Comparison of ENCODE assay signal across 25 cellular contexts in the genomic region with DNA sequence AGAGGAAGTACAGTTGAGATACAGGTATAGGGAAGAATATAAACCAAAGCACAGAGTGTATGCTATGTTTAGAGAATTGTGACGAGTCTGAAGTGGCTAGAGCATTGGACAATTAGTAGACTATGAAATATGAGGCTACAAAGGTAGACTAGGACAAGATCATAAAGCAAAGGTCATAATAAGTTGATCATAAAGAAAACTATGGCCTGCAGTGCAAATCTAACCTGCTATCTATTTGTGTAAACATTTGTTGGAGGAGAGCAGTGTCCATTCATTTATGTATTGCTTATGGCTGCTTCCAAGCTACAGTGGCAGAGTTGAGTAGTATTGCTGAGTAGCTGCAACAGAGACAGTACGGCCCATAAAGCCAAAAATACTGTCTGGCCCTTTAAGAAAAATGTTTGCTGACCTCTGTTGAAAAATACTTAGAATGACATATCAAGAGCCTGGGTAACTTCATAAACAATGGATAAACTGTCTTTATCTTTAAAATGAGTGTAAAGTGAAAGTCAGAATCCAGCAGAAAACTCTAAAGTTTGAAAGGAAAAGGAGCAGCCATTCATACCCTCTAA. TPM values are rescaled to one million over a fixed set of nuclear protein-coding genes. Genes with fewer than 3 reads are reported as not detected.
"Had no signal": no experiment of that assay in that cellular context is flagged by ENCODE, and none has a peak within 500 bp of the region (broad histone marks: within the 10 kb centered on the region; RNA-seq: fewer than 3 reads in every experiment).

No MANE protein-coding gene starts in this region.

- H3K27ac Mint-ChIP-seq: activated CD8-positive, alpha-beta T cell treated with anti-CD3 and anti-CD28 coated beads, Interleukin-2, amount 10 ng/mL, durations not matched to agents 7 days and 5 days; activated naive CD4-positive, alpha-beta T cell treated with anti-CD3 and anti-CD28 coated beads, Interleukin-2, amount 50 U/mL, for 72 hours; activated T-cell treated with anti-CD3 and anti-CD28 coated beads, Interleukin-2, amount 50 U/mL, for 72 hours; mesothelial cell of epicardium; neural progenitor cell; T-helper 1 cell treated with Interleukin-12 subunit alpha and Interleukin-12 subunit beta and Interleukin-4 antibody, amounts not matched to agents 30 μg/mL and 1 μg/mL, for 36 hours had no signal

- H3K27me3 ChIP-seq: gastrocnemius medialis, neural progenitor cell, ovary, stomach, testis, upper lobe of left lung had no signal

- H3K4me1 ChIP-seq: gastrocnemius medialis, heart right ventricle, neural progenitor cell, spleen, testis, upper lobe of left lung had no signal

- H3K9me3 ChIP-seq: gastrocnemius medialis, ovary, spleen, stomach, testis, upper lobe of left lung had no signal

- H3K9me3 Mint-ChIP-seq: activated naive CD4-positive, alpha-beta T cell treated with anti-CD3 and anti-CD28 coated beads, Interleukin-2, amount 50 U/mL, for 72 hours; activated T-cell treated with anti-CD3 and anti-CD28 coated beads, Interleukin-2, amount 50 U/mL, for 72 hours; neural progenitor cell; T-helper 1 cell treated with Interleukin-12 subunit alpha and Interleukin-12 subunit beta and Interleukin-4 antibody, amounts not matched to agents 30 μg/mL and 1 μg/mL, for 36 hours had no signal

- H3K27ac ChIP-seq: gastrocnemius medialis, heart right ventricle, neural progenitor cell, ovary, spleen, stomach, testis, upper lobe of left lung had no signal

- H3K36me3 ChIP-seq: gastrocnemius medialis, heart right ventricle, neural progenitor cell, ovary, spleen, stomach, upper lobe of left lung had no signal

- DNase-seq: activated CD4-positive, alpha-beta T cell treated with anti-CD3 and anti-CD28 coated beads for 4 hours; activated CD8-positive, alpha-beta memory T cell treated with anti-CD3 and anti-CD28 coated beads, Interleukin-2, amount 50 U/mL, for 4 hours; activated CD8-positive, alpha-beta T cell treated with anti-CD3 and anti-CD28 coated beads, Interleukin-2, amount 10 ng/mL, durations not matched to agents 7 days and 5 days; activated gamma-delta T cell; activated T-cell treated with anti-CD3 and anti-CD28 coated beads, Interleukin-2, amount 50 U/mL, for 72 hours; central memory CD4-positive, alpha-beta T cell; cortex of kidney; effector CD4-positive, alpha-beta T cell; gastrocnemius medialis; heart right ventricle; left cardiac atrium; naive B cell; ovary; spleen; stomach; testis; upper lobe of left lung had no signal

- H3K4me3 ChIP-seq: gastrocnemius medialis, heart right ventricle, lung, neural progenitor cell, ovary, spleen, stomach, testis, upper lobe of left lung had no signal

- H3K4me1 Mint-ChIP-seq: mesothelial cell of epicardium, naive B cell, neural progenitor cell had no signal

- H3K4me3 Mint-ChIP-seq: activated CD8-positive, alpha-beta T cell treated with anti-CD3 and anti-CD28 coated beads, Interleukin-2, amount 10 ng/mL, durations not matched to agents 7 days and 5 days; activated T-cell treated with anti-CD3 and anti-CD28 coated beads, Interleukin-2, amount 50 U/mL, for 72 hours; mesothelial cell of epicardium; naive B cell; neural progenitor cell; T-helper 1 cell treated with Interleukin-12 subunit alpha and Interleukin-12 subunit beta and Interleukin-4 antibody, amounts not matched to agents 30 μg/mL and 1 μg/mL, for 36 hours had no signal

- ATAC-seq: activated CD8-positive, alpha-beta T cell treated with anti-CD3 and anti-CD28 coated beads, Interleukin-2, amount 10 ng/mL, durations not matched to agents 7 days and 5 days; activated naive CD4-positive, alpha-beta T cell treated with anti-CD3 and anti-CD28 coated beads, Interleukin-2, amount 50 U/mL, for 72 hours; gastrocnemius medialis; heart right ventricle; left cardiac atrium; sciatic nerve had no signal

- H3K36me3 Mint-ChIP-seq: activated naive CD4-positive, alpha-beta T cell treated with anti-CD3 and anti-CD28 coated beads, Interleukin-2, amount 50 U/mL, for 72 hours; mesothelial cell of epicardium; naive B cell; neural progenitor cell had no signal

RNA-seq across cellular contexts. Expression of a gene that starts 14.5 kb away (rescaled TPM):
- total RNA-seq: activated CD8-positive, alpha-beta T cell treated with anti-CD3 and anti-CD28 coated beads, Interleukin-2, amount 10 ng/mL, durations not matched to agents 7 days and 5 days; activated naive CD4-positive, alpha-beta T cell treated with anti-CD3 and anti-CD28 coated beads, Interleukin-2, amount 50 U/mL, for 72 hours; activated T-cell treated with anti-CD3 and anti-CD28 coated beads, Interleukin-2, amount 50 U/mL, for 72 hours; endothelial cell of umbilical vein; left cardiac atrium; lung; mesothelial cell of epicardium; ovary; pulmonary artery endothelial cell; sciatic nerve; spleen; stomach; upper lobe of left lung had no signal
- polyA plus RNA-seq: endothelial cell of umbilical vein, heart right ventricle, lung, ovary, spleen, stomach had no signal

RNA-seq across cellular contexts. Expression of a gene that starts 23.5 kb away (rescaled TPM):
- total RNA-seq: activated CD8-positive, alpha-beta T cell treated with anti-CD3 and anti-CD28 coated beads, Interleukin-2, amount 10 ng/mL, durations not matched to agents 7 days and 5 days; activated naive CD4-positive, alpha-beta T cell treated with anti-CD3 and anti-CD28 coated beads, Interleukin-2, amount 50 U/mL, for 72 hours; endothelial cell of umbilical vein; lung; mesothelial cell of epicardium; pulmonary artery endothelial cell had no signal

RNA-seq across cellular contexts. Expression of a gene that starts 27.7 kb away (rescaled TPM):
- total RNA-seq: activated CD8-positive, alpha-beta T cell treated with anti-CD3 and anti-CD28 coated beads, Interleukin-2, amount 10 ng/mL, durations not matched to agents 7 days and 5 days; endothelial cell of umbilical vein; mesothelial cell of epicardium; pulmonary artery endothelial cell had no signal

RNA-seq across cellular contexts. Expression of a gene that starts 37.0 kb away (rescaled TPM):
- total RNA-seq: activated CD8-positive, alpha-beta T cell treated with anti-CD3 and anti-CD28 coated beads, Interleukin-2, amount 10 ng/mL, durations not matched to agents 7 days and 5 days; activated naive CD4-positive, alpha-beta T cell treated with anti-CD3 and anti-CD28 coated beads, Interleukin-2, amount 50 U/mL, for 72 hours; activated T-cell treated with anti-CD3 and anti-CD28 coated beads, Interleukin-2, amount 50 U/mL, for 72 hours; endothelial cell of umbilical vein; gastrocnemius medialis; heart right ventricle; left cardiac atrium; mesothelial cell of epicardium; ovary; pulmonary artery endothelial cell; sciatic nerve; stomach; testis; upper lobe of left lung had no signal
- polyA plus RNA-seq: endothelial cell of umbilical vein, heart right ventricle, lung, ovary, spleen, stomach had no signal

RNA-seq across cellular contexts. Expression of a gene that starts 49.9 kb away (rescaled TPM):
- total RNA-seq: activated CD8-positive, alpha-beta T cell treated with anti-CD3 and anti-CD28 coated beads, Interleukin-2, amount 10 ng/mL, durations not matched to agents 7 days and 5 days; activated naive CD4-positive, alpha-beta T cell treated with anti-CD3 and anti-CD28 coated beads, Interleukin-2, amount 50 U/mL, for 72 hours; activated T-cell treated with anti-CD3 and anti-CD28 coated beads, Interleukin-2, amount 50 U/mL, for 72 hours; endothelial cell of umbilical vein; gastrocnemius medialis; left cardiac atrium; lung; mesothelial cell of epicardium; ovary; pulmonary artery endothelial cell; sciatic nerve; stomach; upper lobe of left lung had no signal
- polyA plus RNA-seq: heart right ventricle, lung, ovary, spleen, stomach had no signal
